ENCODE assay signal across 10 cellular contexts in genomic region chr3:192063570-192063969, GRCh38.
DNase-seq lines count a peak whose midpoint lies in the region; ATAC-seq, FAIRE-seq and TF ChIP-seq lines count a peak whose summit lies in the region.
"Had no signal": no experiment of that assay in that cellular context is flagged by ENCODE, and none has a peak within 500 bp of the region (broad histone marks: within the 10 kb centered on the region; RNA-seq: fewer than 3 reads in every experiment).

No MANE protein-coding gene starts in this region.

- no peaks in the 10 kb centered on the region for H3K79me2 ChIP-seq in GM12878 (ENCODE audit: control insufficient read depth, insufficient read depth, low read length)
- no peaks in the 10 kb centered on the region for H3K79me2 ChIP-seq in neural progenitor cell (ENCODE audit: low read depth)

- H3K4me1 ChIP-seq in GM12878 (ENCODE audit: control insufficient read depth, insufficient read depth, low read length): peaks cover 17% of the 10 kb centered on the region
- H3K4me1 ChIP-seq in neural progenitor cell: peaks cover 56% of the 10 kb centered on the region
- H3K4me1 ChIP-seq: pancreas had no signal

- RAD21 ChIA-PET in GM12878 (lab: Charles Lee; ENCODE audit: unreplicated experiment): no interaction called here

- H3K4me3 ChIP-seq in GM12878 (no peak overlapping the region), neural progenitor cell (no peak overlapping the region)
- H3K4me3 ChIP-seq: pancreas had no signal

- H3K4me2 ChIP-seq in GM12878 (ENCODE audit: control insufficient read depth, insufficient read depth) (peak overlapping the region; percentile 49; the same call in 1 of the 2 replicates), neural progenitor cell (peak overlapping the region; percentile 69)

- no peaks in the 10 kb centered on the region for H4K20me1 ChIP-seq in GM12878 (ENCODE audit: control insufficient read depth, insufficient read depth)
- no peaks in the 10 kb centered on the region for H4K20me1 ChIP-seq in neural progenitor cell (ENCODE audit: low read depth)

- H3K36me3 ChIP-seq in GM12878 (ENCODE audit: control insufficient read depth in 2 of 2, insufficient read depth in 2 of 2, low read length in 1 of 2) (no peaks in the 10 kb centered on the region), neural progenitor cell (no peaks in the 10 kb centered on the region)
- H3K36me3 ChIP-seq: pancreas had no signal

- CTCF ChIA-PET in GM12878 (lab: Yijun Ruan, JAX): no interaction called here

- SMC1A ChIA-PET in GM12878 (lab: Charles Lee; ENCODE audit: uncharacterized antibody, unreplicated experiment): no interaction called here

- no TSS peak for BruUV-seq in GM12878 (replicated peaks; lab: Mats Ljungman, UMichigan)

- H3K36me3 Mint-ChIP-seq in neural progenitor cell: no peaks in the 10 kb centered on the region
- H3K36me3 Mint-ChIP-seq: activated naive CD8-positive, alpha-beta T cell treated with anti-CD3 and anti-CD28 coated beads, Interleukin-2, amount 10 ng/mL, durations not matched to agents 7 days and 5 days had no signal

- peaks cover 40% of the 10 kb centered on the region for H3F3A ChIP-seq in neural progenitor cell (ENCODE audit: low read depth)

- peaks cover 47% of the 10 kb centered on the region for H3K4me1 Mint-ChIP-seq in neural progenitor cell
- H3K4me1 Mint-ChIP-seq: activated naive CD8-positive, alpha-beta T cell treated with anti-CD3 and anti-CD28 coated beads, Interleukin-2, amount 10 ng/mL, durations not matched to agents 7 days and 5 days had no signal

- H3K4me3 Mint-ChIP-seq in neural progenitor cell: peak overlapping the region; percentile 17
- H3K4me3 Mint-ChIP-seq: activated naive CD8-positive, alpha-beta T cell treated with anti-CD3 and anti-CD28 coated beads, Interleukin-2, amount 10 ng/mL, durations not matched to agents 7 days and 5 days had no signal

- in situ Hi-C loops in GM12878 (cut with MboI) (no loop called here), G401 (cut with HindIII; ENCODE audit: low sequenced_read_pairs) (no loop called here)

- no peak for TF ChIP-seq POLR2A in GM12878 (IDR thresholded peaks at IDR 0.05; ENCODE audit: low read depth, low read length)

- H3K27ac ChIP-seq in GM12878 (ENCODE audit: control insufficient read depth, insufficient read depth): peak overlapping the region; percentile 20; the same call in 1 of the 2 replicates
- H3K27ac ChIP-seq in neural progenitor cell: peak overlapping the region; percentile 48
- H3K27ac ChIP-seq: pancreas had no signal

- TF ChIP-seq EP300 in GM12878 (IDR thresholded peaks at IDR 0.05; ENCODE audit: borderline replicate concordance in 1 of 2, control insufficient read depth in 1 of 2, low read depth in 2 of 2, low read length in 2 of 2): no peak

- intact Hi-C loops in GM12878 (cut with micrococcal nuclease; ENCODE audit: unreplicated experiment): no loop called here

- TF ChIP-seq RAD21 in GM12878 (IDR thresholded peaks at IDR 0.05; ENCODE audit: insufficient read depth, low read depth, low read length): no peak

- no peaks in the 10 kb centered on the region; the same call in 2 of the 3 replicates for H3K9me3 ChIP-seq in GM12878 (replicated peaks; ENCODE audit: control insufficient read depth, insufficient read depth, low read length)
- H3K9me3 ChIP-seq in neural progenitor cell (ENCODE audit: low read depth): no peaks in the 10 kb centered on the region
- H3K9me3 ChIP-seq: pancreas had no signal

- POLR2A ChIA-PET in GM12878 (lab: Charles Lee): no interaction called here

- no peak overlapping the region for H3K9ac ChIP-seq in GM12878 (ENCODE audit: control insufficient read depth, insufficient read depth, low read length)
- H3K9ac ChIP-seq in neural progenitor cell: no peak overlapping the region

- H3K27me3 ChIP-seq in GM12878 (replicated peaks in 1 of 2; ENCODE audit: control insufficient read depth in 2 of 2, insufficient read depth in 2 of 2, low read length in 1 of 2) (no peaks in the 10 kb centered on the region), neural progenitor cell (no peaks in the 10 kb centered on the region)
- H3K27me3 ChIP-seq: pancreas had no signal

- peaks cover 4% of the 10 kb centered on the region for H3K9me3 Mint-ChIP-seq in neural progenitor cell

- TF ChIP-seq CTCF in GM12878 (IDR thresholded peaks at IDR 0.05 in 2 of 3, conservative IDR thresholded peaks at IDR 0.05 in 1 of 3; ENCODE audit: control insufficient read depth in 2 of 3, extremely low read depth in 1 of 3, insufficient read depth in 1 of 3, low read depth in 3 of 3, low read length in 3 of 3): no peak
- peak; percentile 37 for TF ChIP-seq CTCF in neural progenitor cell (IDR thresholded peaks at IDR 0.05)

- DNase-seq in GM12878 (ENCODE audit: low read depth, low spot score) (peak; percentile 45), neural progenitor cell (ENCODE audit: low spot score) (peak; percentile 83), NCI-H2029 treated with DMSO at 0.1 percent for 48 hours (lab: John Stamatoyannopoulos, UW) (no peak), G401 (ENCODE audit: low spot score) (no peak), DMS79 (lab: John Stamatoyannopoulos, UW) (no peak)
- no peak for DNase-seq in stimulated activated CD4-positive, alpha-beta T cell treated with anti-CD3 and anti-CD28 coated beads, Interleukin-4, amount 100 ng/mL, for 24 hours
- DNase-seq: activated naive CD8-positive, alpha-beta T cell treated with anti-CD3 and anti-CD28 coated beads, Interleukin-2, amount 10 ng/mL, durations not matched to agents 7 days and 5 days; pancreas had no signal

- 1% methylated on average over 16 of the region's 16 CpGs for WGBS in GM12878 (ENCODE audit: insufficient coverage, insufficient replicate concordance, low lambda C conversion rate, missing lambda C conversion rate)

- H3K27ac Mint-ChIP-seq in neural progenitor cell: peak overlapping the region; percentile 52
- H3K27ac Mint-ChIP-seq: activated naive CD8-positive, alpha-beta T cell treated with anti-CD3 and anti-CD28 coated beads, Interleukin-2, amount 10 ng/mL, durations not matched to agents 7 days and 5 days had no signal

- H2AFZ ChIP-seq in GM12878 (ENCODE audit: control insufficient read depth, low read depth, low read length) (peak overlapping the region; percentile 16), neural progenitor cell (replicated peaks) (no peak overlapping the region)

- no peaks in the 10 kb centered on the region for H3K27me3 Mint-ChIP-seq in neural progenitor cell (ENCODE audit: insufficient read depth, low read depth)
- H3K27me3 Mint-ChIP-seq: activated naive CD8-positive, alpha-beta T cell treated with anti-CD3 and anti-CD28 coated beads, Interleukin-2, amount 10 ng/mL, durations not matched to agents 7 days and 5 days had no signal

- FAIRE-seq in GM12878 (lab: Jason Lieb, UNC): peak; percentile 62
- FAIRE-seq: pancreas had no signal

- ATAC-seq in GM19023 (IDR thresholded peaks at IDR 0.05; ENCODE audit: unreplicated experiment) (peak; percentile 92), HG03025 (IDR thresholded peaks at IDR 0.05; ENCODE audit: low FRiP score, unreplicated experiment) (peak; percentile 88), GM12878 (peak; percentile 94)

TF ChIP-seq in GM12878, 131 proteins besides CTCF, POLR2A, EP300 and RAD21:
- TF ChIP-seq IKZF2 (IDR thresholded peaks at IDR 0.05): 0 out of 4 replicates have a peak, but pooled peaks of 1 of the 2 experiments have one; percentile 20
- TF ChIP-seq NFIC (IDR thresholded peaks at IDR 0.05; ENCODE audit: low read depth, low read length): no peak
- TF ChIP-seq SPI1 (IDR thresholded peaks at IDR 0.05; ENCODE audit: borderline replicate concordance, insufficient read depth, low read depth, low read length): peak; percentile 49; the same call in 1 of the 2 replicates
- TF ChIP-seq YBX1 (IDR thresholded peaks at IDR 0.05): no peak
- TF ChIP-seq FOXM1 (IDR thresholded peaks at IDR 0.05; ENCODE audit: low read depth, low read length): no peak
- TF ChIP-seq IKZF1 (conservative IDR thresholded peaks at IDR 0.05): 0 out of 2 replicates have a peak, but pooled peaks have one; percentile 16
- no peak for TF ChIP-seq ESRRA (IDR thresholded peaks at IDR 0.05; ENCODE audit: low read length)
- no peak for TF ChIP-seq ATF7 (IDR thresholded peaks at IDR 0.05; ENCODE audit: low read depth)
- TF ChIP-seq, protein P1, sequence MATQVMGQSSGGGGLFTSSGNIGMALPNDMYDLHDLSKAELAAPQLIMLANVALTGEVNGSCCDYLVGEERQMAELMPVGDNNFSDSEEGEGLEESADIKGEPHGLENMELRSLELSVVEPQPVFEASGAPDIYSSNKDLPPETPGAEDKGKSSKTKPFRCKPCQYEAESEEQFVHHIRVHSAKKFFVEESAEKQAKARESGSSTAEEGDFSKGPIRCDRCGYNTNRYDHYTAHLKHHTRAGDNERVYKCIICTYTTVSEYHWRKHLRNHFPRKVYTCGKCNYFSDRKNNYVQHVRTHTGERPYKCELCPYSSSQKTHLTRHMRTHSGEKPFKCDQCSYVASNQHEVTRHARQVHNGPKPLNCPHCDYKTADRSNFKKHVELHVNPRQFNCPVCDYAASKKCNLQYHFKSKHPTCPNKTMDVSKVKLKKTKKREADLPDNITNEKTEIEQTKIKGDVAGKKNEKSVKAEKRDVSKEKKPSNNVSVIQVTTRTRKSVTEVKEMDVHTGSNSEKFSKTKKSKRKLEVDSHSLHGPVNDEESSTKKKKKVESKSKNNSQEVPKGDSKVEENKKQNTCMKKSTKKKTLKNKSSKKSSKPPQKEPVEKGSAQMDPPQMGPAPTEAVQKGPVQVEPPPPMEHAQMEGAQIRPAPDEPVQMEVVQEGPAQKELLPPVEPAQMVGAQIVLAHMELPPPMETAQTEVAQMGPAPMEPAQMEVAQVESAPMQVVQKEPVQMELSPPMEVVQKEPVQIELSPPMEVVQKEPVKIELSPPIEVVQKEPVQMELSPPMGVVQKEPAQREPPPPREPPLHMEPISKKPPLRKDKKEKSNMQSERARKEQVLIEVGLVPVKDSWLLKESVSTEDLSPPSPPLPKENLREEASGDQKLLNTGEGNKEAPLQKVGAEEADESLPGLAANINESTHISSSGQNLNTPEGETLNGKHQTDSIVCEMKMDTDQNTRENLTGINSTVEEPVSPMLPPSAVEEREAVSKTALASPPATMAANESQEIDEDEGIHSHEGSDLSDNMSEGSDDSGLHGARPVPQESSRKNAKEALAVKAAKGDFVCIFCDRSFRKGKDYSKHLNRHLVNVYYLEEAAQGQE (IDR thresholded peaks at IDR 0.05; ENCODE audit: low read depth, low read length): no peak

Comparison
In these comparisons a context has a peak if more than half of its experiments do, and no peak if none do; other contexts are left out.
1. DNase-seq: peak in GM12878 (single experiment) and neural progenitor cell (single experiment); none in NCI-H2029 treated with DMSO at 0.1 percent for 48 hours (single experiment), G401 (single experiment), DMS79 (single experiment) and stimulated activated CD4-positive, alpha-beta T cell treated with anti-CD3 and anti-CD28 coated beads, Interleukin-4, amount 100 ng/mL, for 24 hours (single experiment).
2. Peak in every context shown above with its lines, with median percentiles within 50 percentile points of each other: ATAC-seq.